22 cellular contexts compared by ENCODE assay signal in the genomic region with DNA sequence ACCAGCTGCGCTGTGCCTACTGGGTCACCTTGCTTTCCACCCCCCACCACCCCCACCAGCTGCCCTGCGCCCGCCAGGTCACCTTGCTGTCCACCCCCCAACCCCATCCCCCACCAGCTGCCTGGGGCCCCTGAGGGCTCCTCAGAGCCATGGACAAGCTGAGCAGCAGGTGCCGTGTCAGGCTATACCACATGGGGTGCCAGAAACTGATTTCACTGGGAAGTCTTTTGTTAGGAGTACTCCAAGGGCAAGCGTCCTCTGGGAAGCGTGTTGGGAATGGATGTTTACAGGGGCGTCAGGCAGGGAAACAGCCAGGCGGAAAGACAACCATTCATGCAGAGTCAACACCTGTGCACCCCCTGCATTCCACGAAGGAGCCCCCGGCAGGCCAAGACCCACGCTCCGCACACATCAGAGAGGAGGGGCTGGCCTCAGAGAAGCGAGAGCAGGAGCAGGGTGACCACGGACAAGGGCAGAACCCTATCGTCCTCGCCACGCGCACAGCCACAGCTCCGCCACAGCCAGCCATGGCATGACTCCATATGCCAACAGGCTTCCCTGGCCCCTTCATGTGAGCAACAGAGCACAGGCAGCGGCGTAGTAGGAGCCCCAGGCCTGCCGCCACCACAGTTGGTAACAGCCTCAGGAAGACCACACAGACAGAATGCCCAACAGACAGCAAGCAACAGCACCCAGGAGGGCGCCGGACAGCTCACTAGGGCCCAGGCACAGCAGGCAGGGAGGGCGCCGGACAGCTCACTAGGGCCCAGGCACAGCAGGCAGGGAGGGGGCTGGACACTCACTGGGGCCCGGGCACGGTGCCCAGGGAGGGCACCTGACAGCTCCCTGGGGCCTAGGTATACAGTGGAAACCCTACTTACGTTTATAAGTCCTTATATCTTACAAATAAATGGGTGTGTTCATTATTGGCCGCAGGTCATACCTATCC.
DNase-seq lines count a peak whose midpoint lies in the region; ATAC-seq and TF ChIP-seq lines count a peak whose summit lies in the region.
"Had no signal": no experiment of that assay in that cellular context is flagged by ENCODE, and none has a peak within 500 bp of the region (broad histone marks: within the 10 kb centered on the region; RNA-seq: fewer than 3 reads in every experiment).

No MANE protein-coding gene starts in this region.

- intact Hi-C loops in heart left ventricle (cut with DNase I) = no loop called here

- peaks cover 0 to 30% (median 18%) of the 10 kb centered on the region in 12 donors for H3K4me1 ChIP-seq in heart left ventricle
- H3K4me1 ChIP-seq: adrenal gland, parathyroid adenoma had no signal

- peak overlapping the region in 2 of 12 donors; percentile 16 to 29 for H3K27ac ChIP-seq in heart left ventricle
- H3K27ac ChIP-seq in substantia nigra (ENCODE audit: low read depth, low read length, poor library complexity, severe bottlenecking) = peak overlapping the region; percentile 21
- H3K27ac ChIP-seq: adrenal gland, cardiac muscle cell, epithelial cell of prostate, parathyroid adenoma had no signal

- no peak overlapping the region for H3K4me3 ChIP-seq in heart left ventricle
- H3K4me3 ChIP-seq: adrenal gland, cardiac muscle cell had no signal

- H3K36me3 ChIP-seq in heart left ventricle = peaks cover 0 to 2% (median 0%) of the 10 kb centered on the region in 9 donors
- H3K36me3 ChIP-seq: adrenal gland, cardiac muscle cell had no signal

- no peak for TF ChIP-seq POLR2A in heart left ventricle (IDR thresholded peaks at IDR 0.05)

- peak; percentile 17 to 63 (median 40) for ATAC-seq in heart left ventricle
- ATAC-seq in GM19395 (IDR thresholded peaks at IDR 0.05; ENCODE audit: unreplicated experiment) = no peak
- ATAC-seq: naive thymus-derived CD4-positive, alpha-beta T cell had no signal

- no peaks in the 10 kb centered on the region for H3K9me3 ChIP-seq in heart left ventricle
- H3K9me3 ChIP-seq: adrenal gland had no signal

- no peaks in the 10 kb centered on the region for H3K27me3 ChIP-seq in heart left ventricle
- H3K27me3 ChIP-seq: adrenal gland, cardiac muscle cell had no signal

- peak; percentile 36 for DNase-seq in NCI-H2196 (lab: John Stamatoyannopoulos, UW; ENCODE audit: unreplicated experiment)
- DNase-seq in NCI-H2196 treated with DMSO at 0.1 percent for 48 hours (lab: John Stamatoyannopoulos, UW; ENCODE audit: unreplicated experiment) = no peak
- DNase-seq in NCI-H2107 treated with DMSO at 0.1 percent for 48 hours (lab: John Stamatoyannopoulos, UW; ENCODE audit: unreplicated experiment) = peak; percentile 78
- DNase-seq in heart left ventricle = no peak
- no peak for DNase-seq in substantia nigra (lab: John Stamatoyannopoulos, UW)
- DNase-seq in GM03348 (ENCODE audit: low spot score) = no peak
- DNase-seq in AG08395 (ENCODE audit: low spot score) = no peak
- DNase-seq: activated gamma-delta T cell; adrenal gland; DMS53; foreskin fibroblast; kidney; mesenchymal stem cell; naive thymus-derived CD4-positive, alpha-beta T cell; NCI-H524; SIG-M5; small intestine; stimulated activated CD4-positive, alpha-beta T cell treated with anti-CD3 and anti-CD28 coated beads, Interleukin-4, amount 100 ng/mL, for 4 hours had no signal

- no peak for TF ChIP-seq CTCF in heart left ventricle (IDR thresholded peaks at IDR 0.05)

- WGBS in heart left ventricle, 4 donors = 80 to 87% (median 83%) methylated on average over 15 to 30 of the region's 30 CpGs

Comparison
In these comparisons a context has a peak if more than half of its experiments do, and no peak if none do; other contexts are left out.
1. DNase-seq: peak in NCI-H2196 (single experiment) and NCI-H2107 treated with DMSO at 0.1 percent for 48 hours (single experiment); none in NCI-H2196 treated with DMSO at 0.1 percent for 48 hours (single experiment), heart left ventricle (0 of 5), substantia nigra (0 of 49), GM03348 (single experiment) and AG08395 (single experiment).